Comparison of ENCODE assay signal across 20 cellular contexts in genomic region chr20:36645353-36645752, GRCh38. TPM values are rescaled to one million over a fixed set of nuclear protein-coding genes. Genes with fewer than 3 reads are reported as not detected.
DNase-seq lines count a peak whose midpoint lies in the region; ATAC-seq lines count a peak whose summit lies in the region.
"Had no signal": no experiment of that assay in that cellular context is flagged by ENCODE, and none has a peak within 500 bp of the region (broad histone marks: within the 10 kb centered on the region; RNA-seq: fewer than 3 reads in every experiment).

No MANE protein-coding gene starts in this region.

- H3K27me3 Mint-ChIP-seq in CD4-positive, CD25-positive, alpha-beta regulatory T cell = peaks cover 4% of the 10 kb centered on the region
- no peaks in the 10 kb centered on the region for H3K27me3 Mint-ChIP-seq in activated naive CD8-positive, alpha-beta T cell treated with anti-CD3 and anti-CD28 coated beads, Interleukin-2, amount 50 U/mL, for 24 hours
- no peaks in the 10 kb centered on the region for H3K27me3 Mint-ChIP-seq in natural killer cell treated with Interleukin-12 subunit alpha and Interleukin-12 subunit beta and Interleukin-15 and Interleukin-18, amount 100 ng/mL, for 72 hours

- H3K36me3 ChIP-seq in CD4-positive, CD25-positive, alpha-beta regulatory T cell (ENCODE audit: control insufficient read depth, insufficient read depth, low read length) = peaks cover 18% of the 10 kb centered on the region
- no peaks in the 10 kb centered on the region for H3K36me3 ChIP-seq in GM23248 (ENCODE audit: low read depth)
- H3K36me3 ChIP-seq: gastroesophageal sphincter, ovary had no signal

- H3K9me3 ChIP-seq in CD4-positive, CD25-positive, alpha-beta regulatory T cell (ENCODE audit: control insufficient read depth in 2 of 2, low read length in 2 of 2) = no peaks in the 10 kb centered on the region
- H3K9me3 ChIP-seq in GM23248 (ENCODE audit: low read depth) = no peaks in the 10 kb centered on the region
- H3K9me3 ChIP-seq: gastroesophageal sphincter, ovary, testis had no signal

- H3K4me3 ChIP-seq in CD4-positive, CD25-positive, alpha-beta regulatory T cell (ENCODE audit: low read depth, low read length) = peak overlapping the region; percentile 96
- peak overlapping the region; percentile 78 for H3K4me3 ChIP-seq in Jurkat, Clone E6-1 (ENCODE audit: low read length)
- no peak overlapping the region for H3K4me3 ChIP-seq in GM23248
- H3K4me3 ChIP-seq: gastroesophageal sphincter, ovary, testis had no signal

- peaks cover 12% of the 10 kb centered on the region for H3K36me3 Mint-ChIP-seq in CD4-positive, CD25-positive, alpha-beta regulatory T cell
- peaks cover 19% of the 10 kb centered on the region for H3K36me3 Mint-ChIP-seq in activated naive CD8-positive, alpha-beta T cell treated with anti-CD3 and anti-CD28 coated beads, Interleukin-2, amount 50 U/mL, for 24 hours (ENCODE audit: low read depth)
- H3K36me3 Mint-ChIP-seq in natural killer cell treated with Interleukin-12 subunit alpha and Interleukin-12 subunit beta and Interleukin-15 and Interleukin-18, amount 100 ng/mL, for 72 hours = no peaks in the 10 kb centered on the region

- no peaks in the 10 kb centered on the region for H3K9me2 ChIP-seq in GM23248 (ENCODE audit: insufficient read depth)

- 86 to 88% methylated on average over 6 to 7 of the region's 7 CpGs for WGBS in GM23248 (ENCODE audit: low coverage in 1 of 2, low lambda C conversion rate in 2 of 2, missing lambda C conversion rate in 2 of 2), 2 experiments

- peak in 1 of 3 donors; percentile 21 for DNase-seq in CD4-positive, CD25-positive, alpha-beta regulatory T cell
- DNase-seq in Jurkat, Clone E6-1 (ENCODE audit: low read depth, low spot score) = no peak
- no peak for DNase-seq in activated naive CD8-positive, alpha-beta T cell treated with anti-CD3 and anti-CD28 coated beads, Interleukin-2, amount 50 U/mL, for 24 hours
- DNase-seq in natural killer cell treated with Interleukin-12 subunit alpha and Interleukin-12 subunit beta and Interleukin-15 and Interleukin-18, amount 100 ng/mL, for 72 hours (ENCODE audit: low spot score) = no peak
- DNase-seq in GM23248 (no peak), left lobe of liver (ENCODE audit: low spot score) (no peak), CD1c-positive myeloid dendritic cell (ENCODE audit: extremely low spot score) (no peak), NCI-H2081 (lab: John Stamatoyannopoulos, UW) (no peak)
- DNase-seq: mesendoderm, NCI-H1930, NCI-H524, SW 1271, testis had no signal

- no peaks in the 10 kb centered on the region for H3K79me2 ChIP-seq in GM23248 (ENCODE audit: insufficient read depth)

- H3F3A ChIP-seq in GM23248 (ENCODE audit: insufficient read depth) = no peaks in the 10 kb centered on the region

- in situ Hi-C loops in GM23248 (cut with MboI) = no loop called here

- H3K4me1 Mint-ChIP-seq in CD4-positive, CD25-positive, alpha-beta regulatory T cell = peaks cover 14 to 59% (median 38%) of the 10 kb centered on the region in 4 donors
- H3K4me1 Mint-ChIP-seq in activated naive CD8-positive, alpha-beta T cell treated with anti-CD3 and anti-CD28 coated beads, Interleukin-2, amount 50 U/mL, for 24 hours = peaks cover 43% of the 10 kb centered on the region
- H3K4me1 Mint-ChIP-seq in natural killer cell treated with Interleukin-12 subunit alpha and Interleukin-12 subunit beta and Interleukin-15 and Interleukin-18, amount 100 ng/mL, for 72 hours (ENCODE audit: low read depth in 2 of 2) = peaks cover 42 to 43% of the 10 kb centered on the region in 2 donors

- peaks cover 57% of the 10 kb centered on the region for H3K4me1 ChIP-seq in CD4-positive, CD25-positive, alpha-beta regulatory T cell (ENCODE audit: control insufficient read depth, insufficient read depth, low read length, poor library complexity, severe bottlenecking)
- no peaks in the 10 kb centered on the region for H3K4me1 ChIP-seq in GM23248 (ENCODE audit: insufficient read depth)
- H3K4me1 ChIP-seq: gastroesophageal sphincter, testis had no signal

- H2AFZ ChIP-seq in GM23248 = no peak overlapping the region

- H3K27ac Mint-ChIP-seq in CD4-positive, CD25-positive, alpha-beta regulatory T cell = peak overlapping the region; percentile 97 to 98 (median 98)
- H3K27ac Mint-ChIP-seq in activated naive CD8-positive, alpha-beta T cell treated with anti-CD3 and anti-CD28 coated beads, Interleukin-2, amount 50 U/mL, for 24 hours = peak overlapping the region; percentile 99
- H3K27ac Mint-ChIP-seq in natural killer cell treated with Interleukin-12 subunit alpha and Interleukin-12 subunit beta and Interleukin-15 and Interleukin-18, amount 100 ng/mL, for 72 hours = peak overlapping the region; percentile 88 to 99

- H3K9ac ChIP-seq in GM23248 = no peak overlapping the region

- ATAC-seq in CD4-positive, CD25-positive, alpha-beta regulatory T cell (ENCODE audit: low read depth in 2 of 2) = no peak
- no peak for ATAC-seq in activated naive CD8-positive, alpha-beta T cell treated with anti-CD3 and anti-CD28 coated beads, Interleukin-2, amount 50 U/mL, for 24 hours
- ATAC-seq in natural killer cell treated with Interleukin-12 subunit alpha and Interleukin-12 subunit beta and Interleukin-15 and Interleukin-18, amount 100 ng/mL, for 72 hours = no peak
- no peak for ATAC-seq in left lobe of liver
- ATAC-seq: gastroesophageal sphincter, Panc1 had no signal

- H3K4me3 Mint-ChIP-seq in CD4-positive, CD25-positive, alpha-beta regulatory T cell = peak overlapping the region; percentile 95 to 99 (median 97)
- peak overlapping the region; percentile 93 for H3K4me3 Mint-ChIP-seq in activated naive CD8-positive, alpha-beta T cell treated with anti-CD3 and anti-CD28 coated beads, Interleukin-2, amount 50 U/mL, for 24 hours
- H3K4me3 Mint-ChIP-seq in natural killer cell treated with Interleukin-12 subunit alpha and Interleukin-12 subunit beta and Interleukin-15 and Interleukin-18, amount 100 ng/mL, for 72 hours = peak overlapping the region; percentile 92

- H3K4me2 ChIP-seq in GM23248 (ENCODE audit: unreplicated experiment) = no peak overlapping the region

- H3K9me3 Mint-ChIP-seq in CD4-positive, CD25-positive, alpha-beta regulatory T cell = no peaks in the 10 kb centered on the region
- H3K9me3 Mint-ChIP-seq in activated naive CD8-positive, alpha-beta T cell treated with anti-CD3 and anti-CD28 coated beads, Interleukin-2, amount 50 U/mL, for 24 hours = no peaks in the 10 kb centered on the region
- H3K9me3 Mint-ChIP-seq in natural killer cell treated with Interleukin-12 subunit alpha and Interleukin-12 subunit beta and Interleukin-15 and Interleukin-18, amount 100 ng/mL, for 72 hours = no peaks in the 10 kb centered on the region

- H3K27ac ChIP-seq in CD4-positive, CD25-positive, alpha-beta regulatory T cell (ENCODE audit: insufficient read depth, low read length, poor library complexity, severe bottlenecking) = peak overlapping the region; percentile 76
- H3K27ac ChIP-seq in GM23248 = no peak overlapping the region
- H3K27ac ChIP-seq: gastroesophageal sphincter, ovary, testis had no signal

- no peaks in the 10 kb centered on the region for H3K27me3 ChIP-seq in CD4-positive, CD25-positive, alpha-beta regulatory T cell (ENCODE audit: control insufficient read depth, insufficient read depth, low read length)
- H3K27me3 ChIP-seq in GM23248 (replicated peaks; ENCODE audit: insufficient read depth) = no peaks in the 10 kb centered on the region
- H3K27me3 ChIP-seq: gastroesophageal sphincter, ovary, testis had no signal

- H4K20me1 ChIP-seq in GM23248 (ENCODE audit: insufficient read depth) = no peaks in the 10 kb centered on the region

RNA-seq across cellular contexts. Expression of gene SLA2, which starts 0.6 kb away (rescaled TPM):
- 39.4 TPM for total RNA-seq in CD4-positive, CD25-positive, alpha-beta regulatory T cell
- polyA plus RNA-seq in CD4-positive, CD25-positive, alpha-beta regulatory T cell = 10 to 100 TPM; 11.9 to 17.0 (median 14.7) TPM
- 55.6 TPM for polyA plus RNA-seq in Jurkat, Clone E6-1 (2012; ENCODE audit: insufficient read depth, insufficient read length)
- 10 to 100 TPM; 13.6 to 18.9 TPM for total RNA-seq in natural killer cell treated with Interleukin-12 subunit alpha and Interleukin-12 subunit beta and Interleukin-15 and Interleukin-18, amount 100 ng/mL, for 72 hours
- total RNA-seq in GM23248 (2014; rRNA removed; shearing (Covaris generic)) = not detected in 2 replicates
- polyA plus RNA-seq in GM23248 (2016; fragmentation: Nextera tagmentation; extraction: Ambion mirVana) = not detected in 2 replicates
- total RNA-seq in left lobe of liver = 0.30 TPM
- total RNA-seq: bronchial epithelial cell, Daoy, LHCN-M2 had no signal
- polyA plus RNA-seq: BJ had no signal

RNA-seq across cellular contexts. Expression of gene RAB5IF, which starts 39.8 kb away (rescaled TPM):
- total RNA-seq in CD4-positive, CD25-positive, alpha-beta regulatory T cell = 75.8 TPM
- 100 to 1,000 TPM; 199 to 248 (median 214) TPM for polyA plus RNA-seq in CD4-positive, CD25-positive, alpha-beta regulatory T cell
- polyA plus RNA-seq in Jurkat, Clone E6-1 (2012; ENCODE audit: insufficient read depth, insufficient read length) = 101 TPM
- total RNA-seq in natural killer cell treated with Interleukin-12 subunit alpha and Interleukin-12 subunit beta and Interleukin-15 and Interleukin-18, amount 100 ng/mL, for 72 hours = 100 to 1,000 TPM; 209 to 243 TPM
- 115 and 134 TPM in 2 replicates for total RNA-seq in GM23248 (2014; rRNA removed; shearing (Covaris generic))
- polyA plus RNA-seq in GM23248 (2016; fragmentation: Nextera tagmentation; extraction: Ambion mirVana) = 165 and 171 TPM in 2 replicates
- total RNA-seq in left lobe of liver = 113 TPM

Comparison
In these comparisons a context has a peak if more than half of its experiments do, and no peak if none do; other contexts are left out.
1. RNA of gene SLA2, which starts 0.6 kb away (total RNA-seq): 39.4 TPM in CD4-positive, CD25-positive, alpha-beta regulatory T cell (single experiment) and 13.6 to 18.9 TPM in natural killer cell treated with Interleukin-12 subunit alpha and Interleukin-12 subunit beta and Interleukin-15 and Interleukin-18, amount 100 ng/mL, for 72 hours; 0.30 TPM in left lobe of liver (single experiment) and not detected in GM23248; every median in the first group is over 10 times any median in the second.
2. Peak in every context shown above with its lines, with median percentiles within 50 percentile points of each other: H3K27ac Mint-ChIP-seq and H3K4me3 Mint-ChIP-seq.